ENCODE assay signal across 12 cellular contexts in the genomic region with DNA sequence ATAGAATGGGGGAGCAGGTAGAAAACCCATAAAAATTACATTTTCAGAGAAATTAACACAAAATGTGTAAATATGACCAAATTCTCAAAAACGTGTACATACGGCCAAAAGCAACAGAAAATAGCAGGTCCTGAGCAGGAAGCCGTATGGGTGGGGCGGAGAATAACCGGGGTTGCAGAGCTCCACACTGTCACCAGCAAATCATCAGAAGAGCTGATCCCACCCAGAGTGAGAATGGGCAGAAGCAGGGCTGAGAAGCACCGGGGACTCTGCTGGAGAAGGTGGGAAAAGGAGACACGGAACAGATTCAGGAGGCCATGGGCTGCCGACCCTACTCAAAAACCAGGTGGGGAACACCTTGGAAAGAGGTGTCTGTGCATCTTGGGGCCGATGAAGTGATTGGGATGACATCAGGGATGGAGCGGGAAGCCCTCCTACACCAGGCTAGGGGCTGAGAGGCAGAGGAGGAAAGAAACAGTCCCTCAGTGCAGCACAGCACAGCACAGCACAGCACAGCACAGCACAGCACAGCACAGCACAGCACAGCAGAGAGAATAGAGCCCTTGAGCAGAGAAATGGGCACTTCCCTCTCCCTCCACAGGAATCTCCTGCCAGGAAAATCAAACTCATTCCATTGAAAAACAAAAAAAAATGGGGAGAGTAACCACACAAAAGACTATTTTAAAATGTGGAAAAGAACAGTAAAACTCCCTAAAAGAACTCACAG. TPM values are rescaled to one million over a fixed set of nuclear protein-coding genes. Genes with fewer than 3 reads are reported as not detected.
A peak's percentile ranks its signal among the peaks of the same experiment; 100 is the strongest.
DNase-seq lines count a peak whose midpoint lies in the region; ATAC-seq lines count a peak whose summit lies in the region.
"Had no signal": no experiment of that assay in that cellular context is flagged by ENCODE, and none has a peak within 500 bp of the region (broad histone marks: within the 10 kb centered on the region; RNA-seq: fewer than 3 reads in every experiment).

No MANE protein-coding gene starts in this region.

- H3K9ac ChIP-seq in mesendoderm (ENCODE audit: low read length), result no peak overlapping the region

- no peak overlapping the region for H2BK15ac ChIP-seq in mesendoderm (replicated peaks; ENCODE audit: low read depth)

- no peaks in the 10 kb centered on the region for H3K27me3 ChIP-seq in mesendoderm (ENCODE audit: insufficient read depth, low read length, poor library complexity)

- H3K18ac ChIP-seq in mesendoderm (ENCODE audit: low read length), result no peak overlapping the region

- H3K4me1 ChIP-seq in mesendoderm (ENCODE audit: control insufficient read depth, low read depth, low read length), result no peaks in the 10 kb centered on the region

- H3K4me2 ChIP-seq in mesendoderm (ENCODE audit: low read length), result no peak overlapping the region

- no peak overlapping the region for H2BK120ac ChIP-seq in mesendoderm (ENCODE audit: low read depth, low read length)

- DNase-seq in AG20443 (ENCODE audit: low spot score) (peak; percentile 38), left lobe of liver (ENCODE audit: low spot score) (no peak), mesendoderm (no peak), pons (ENCODE audit: low spot score) (no peak)
- DNase-seq in stimulated activated CD4-positive, alpha-beta T cell treated with anti-CD3 and anti-CD28 coated beads, Interleukin-4, amount 100 ng/mL, for 24 hours, result no peak
- no peak for DNase-seq in activated CD8-positive, alpha-beta memory T cell treated with anti-CD3 and anti-CD28 coated beads, Interleukin-2, amount 50 U/mL, for 48 hours
- DNase-seq: effector memory CD4-positive, alpha-beta T cell; H9; NCI-H1694 treated with DMSO at 0.1 percent for 48 hours had no signal

- H3K36me3 ChIP-seq in mesendoderm (ENCODE audit: control insufficient read depth, insufficient read depth, low read length), result no peaks in the 10 kb centered on the region

- H3K27ac ChIP-seq in mesendoderm (ENCODE audit: low read depth, low read length), result no peak overlapping the region

- H3K4me3 ChIP-seq in mesendoderm (ENCODE audit: low read length), result no peak overlapping the region

- no peak overlapping the region for H3K23ac ChIP-seq in mesendoderm (ENCODE audit: low read length)

- no peaks in the 10 kb centered on the region for H3K79me2 ChIP-seq in mesendoderm (ENCODE audit: control insufficient read depth, insufficient read depth, low read length)

- H3K56ac ChIP-seq in mesendoderm (ENCODE audit: low read length), result no peak overlapping the region

- no peak overlapping the region for H3K4ac ChIP-seq in mesendoderm (ENCODE audit: low read depth, low read length)

- ATAC-seq in GM21447 (IDR thresholded peaks at IDR 0.05; ENCODE audit: unreplicated experiment) (peak; percentile 59), HG03571 (IDR thresholded peaks at IDR 0.05; ENCODE audit: unreplicated experiment) (peak; percentile 48), left lobe of liver (peak; percentile 15)

- H4K8ac ChIP-seq in mesendoderm (ENCODE audit: low read depth, low read length), result no peak overlapping the region

- no peak overlapping the region for H2AK5ac ChIP-seq in mesendoderm (ENCODE audit: low read length)

- no peak overlapping the region for H2BK5ac ChIP-seq in mesendoderm (ENCODE audit: low read length)

- no peak overlapping the region for H4K5ac ChIP-seq in mesendoderm (ENCODE audit: low read length)

- H3K79me1 ChIP-seq in mesendoderm (ENCODE audit: low read length), result peaks cover 11% of the 10 kb centered on the region

- WGBS in mesendoderm (ENCODE audit: extremely low coverage, insufficient coverage, low lambda C conversion rate), result no CpG with 5 or more reads among the region's 10 CpGs

RNA-seq across cellular contexts. Expression of gene STX7, which starts 22.3 kb away (rescaled TPM):
- 13.5 TPM for total RNA-seq in left lobe of liver
- polyA plus RNA-seq in mesendoderm (2013, experiment 1 of 2), result 16.6 TPM
- polyA plus RNA-seq in mesendoderm (2013, experiment 2 of 2), result 16.4 TPM

RNA-seq across cellular contexts. Expression of gene TAAR9, which starts 47.4 kb away (rescaled TPM):
- not detected for total RNA-seq in left lobe of liver
- not detected for polyA plus RNA-seq in mesendoderm (2013, experiment 1 of 2)
- polyA plus RNA-seq in mesendoderm (2013, experiment 2 of 2), result not detected
- total RNA-seq: H9, mucosa of gallbladder had no signal
